17 cellular contexts compared by ENCODE assay signal in genomic region chr13:74715718-74716117, GRCh38.
"Had no signal": no experiment of that assay in that cellular context is flagged by ENCODE, and none has a peak within 500 bp of the region (broad histone marks: within the 10 kb centered on the region; RNA-seq: fewer than 3 reads in every experiment).

No MANE protein-coding gene starts in this region.

- H3K36me3 ChIP-seq: adrenal gland, lower lobe of right lung, right atrium auricular region, thyroid gland had no signal

- H3K4me3 ChIP-seq: adrenal gland, lower lobe of right lung, right atrium auricular region, smooth muscle cell, thyroid gland had no signal

- ATAC-seq: activated T-helper 17 cell treated with anti-CD3 and anti-CD28 coated beads, Interleukin-2, amount 50 U/mL, for 72 hours; effector memory CD8-positive, alpha-beta T cell; lower lobe of right lung; stimulated activated effector memory CD8-positive, alpha-beta T cell treated with anti-CD3 and anti-CD28 coated beads, Interleukin-12 subunit alpha, Interleukin-12 subunit beta, amount 100 ng/mL, for 72 hours; WTC11 had no signal

- H3K4me3 Mint-ChIP-seq: activated CD4-positive, alpha-beta T cell treated with anti-CD3 and anti-CD28 coated beads, Interleukin-2, amount 10 ng/mL, durations not matched to agents 7 days and 5 days; activated naive CD4-positive, alpha-beta T cell treated with anti-CD3 and anti-CD28 coated beads, Interleukin-2, amount 10 ng/mL, durations not matched to agents 7 days and 5 days; activated T-helper 17 cell treated with anti-CD3 and anti-CD28 coated beads, Interleukin-2, amount 50 U/mL, for 72 hours; central memory CD8-positive, alpha-beta T cell; effector memory CD8-positive, alpha-beta T cell; naive B cell; stimulated activated effector memory CD8-positive, alpha-beta T cell treated with anti-CD3 and anti-CD28 coated beads, Interleukin-12 subunit alpha, Interleukin-12 subunit beta, amount 100 ng/mL, for 72 hours; WTC11 had no signal

- H3K27ac ChIP-seq: adrenal gland, lower lobe of right lung, right atrium auricular region, thyroid gland had no signal

- FAIRE-seq: urothelium cell line had no signal

- H3K4me1 Mint-ChIP-seq: activated CD4-positive, alpha-beta T cell treated with anti-CD3 and anti-CD28 coated beads, Interleukin-2, amount 10 ng/mL, durations not matched to agents 7 days and 5 days; activated naive CD4-positive, alpha-beta T cell treated with anti-CD3 and anti-CD28 coated beads, Interleukin-2, amount 10 ng/mL, durations not matched to agents 7 days and 5 days; activated T-helper 17 cell treated with anti-CD3 and anti-CD28 coated beads, Interleukin-2, amount 50 U/mL, for 72 hours; central memory CD8-positive, alpha-beta T cell; naive B cell; stimulated activated effector memory CD8-positive, alpha-beta T cell treated with anti-CD3 and anti-CD28 coated beads, Interleukin-12 subunit alpha, Interleukin-12 subunit beta, amount 100 ng/mL, for 72 hours; WTC11 had no signal

- H3K9me3 Mint-ChIP-seq: activated naive CD4-positive, alpha-beta T cell treated with anti-CD3 and anti-CD28 coated beads, Interleukin-2, amount 10 ng/mL, durations not matched to agents 7 days and 5 days; central memory CD8-positive, alpha-beta T cell; effector memory CD8-positive, alpha-beta T cell; stimulated activated effector memory CD8-positive, alpha-beta T cell treated with anti-CD3 and anti-CD28 coated beads, Interleukin-12 subunit alpha, Interleukin-12 subunit beta, amount 100 ng/mL, for 72 hours had no signal

- H3K27me3 Mint-ChIP-seq: activated CD4-positive, alpha-beta T cell treated with anti-CD3 and anti-CD28 coated beads, Interleukin-2, amount 10 ng/mL, durations not matched to agents 7 days and 5 days; activated naive CD4-positive, alpha-beta T cell treated with anti-CD3 and anti-CD28 coated beads, Interleukin-2, amount 10 ng/mL, durations not matched to agents 7 days and 5 days; activated T-helper 17 cell treated with anti-CD3 and anti-CD28 coated beads, Interleukin-2, amount 50 U/mL, for 72 hours; naive B cell had no signal

- DNase-seq: activated CD4-positive, alpha-beta T cell treated with anti-CD3 and anti-CD28 coated beads, Interleukin-2, amount 10 ng/mL, durations not matched to agents 7 days and 5 days; activated CD8-positive, alpha-beta memory T cell treated with anti-CD3 and anti-CD28 coated beads for 24 hours; activated naive CD4-positive, alpha-beta T cell treated with anti-CD3 and anti-CD28 coated beads, Interleukin-2, amount 10 ng/mL, durations not matched to agents 7 days and 5 days; adrenal gland; effector memory CD8-positive, alpha-beta T cell; glutamatergic neuron; lower lobe of right lung; naive B cell; posterior cingulate gyrus; thyroid gland had no signal

- H3K27ac Mint-ChIP-seq: activated CD4-positive, alpha-beta T cell treated with anti-CD3 and anti-CD28 coated beads, Interleukin-2, amount 10 ng/mL, durations not matched to agents 7 days and 5 days; activated naive CD4-positive, alpha-beta T cell treated with anti-CD3 and anti-CD28 coated beads, Interleukin-2, amount 10 ng/mL, durations not matched to agents 7 days and 5 days; activated T-helper 17 cell treated with anti-CD3 and anti-CD28 coated beads, Interleukin-2, amount 50 U/mL, for 72 hours; effector memory CD8-positive, alpha-beta T cell; naive B cell; stimulated activated effector memory CD8-positive, alpha-beta T cell treated with anti-CD3 and anti-CD28 coated beads, Interleukin-12 subunit alpha, Interleukin-12 subunit beta, amount 100 ng/mL, for 72 hours; WTC11 had no signal

- H3K27me3 ChIP-seq: adrenal gland, right atrium auricular region, thyroid gland had no signal

- H3K36me3 Mint-ChIP-seq: activated naive CD4-positive, alpha-beta T cell treated with anti-CD3 and anti-CD28 coated beads, Interleukin-2, amount 10 ng/mL, durations not matched to agents 7 days and 5 days; naive B cell; stimulated activated effector memory CD8-positive, alpha-beta T cell treated with anti-CD3 and anti-CD28 coated beads, Interleukin-12 subunit alpha, Interleukin-12 subunit beta, amount 100 ng/mL, for 72 hours had no signal

- H3K9me3 ChIP-seq: adrenal gland, right atrium auricular region, thyroid gland had no signal

- H3K4me1 ChIP-seq: adrenal gland, lower lobe of right lung, right atrium auricular region, thyroid gland had no signal
